17 cellular contexts compared by ENCODE assay signal in genomic region chr17:17241656-17242055, GRCh38. TPM values are rescaled to one million over a fixed set of nuclear protein-coding genes. Genes with fewer than 3 reads are reported as not detected.
A peak's percentile ranks its signal among the peaks of the same experiment; 100 is the strongest.
DNase-seq lines count a peak whose midpoint lies in the region; ATAC-seq and TF ChIP-seq lines count a peak whose summit lies in the region.
"Had no signal": no experiment of that assay in that cellular context is flagged by ENCODE, and none has a peak within 500 bp of the region (broad histone marks: within the 10 kb centered on the region; RNA-seq: fewer than 3 reads in every experiment).

No MANE protein-coding gene starts in this region.

- peaks cover 2% of the 10 kb centered on the region for H3K27me3 Mint-ChIP-seq in T-helper 2 cell treated with Interferon-gamma antibody and Interleukin-4, amounts not matched to agents 5 μg/mL and 100 μg/mL, for 36 hours (ENCODE audit: low read depth)
- no peaks in the 10 kb centered on the region for H3K27me3 Mint-ChIP-seq in IgD-negative memory B cell
- no peaks in the 10 kb centered on the region for H3K27me3 Mint-ChIP-seq in WTC11 (ENCODE audit: low read depth)
- H3K27me3 Mint-ChIP-seq in nephron progenitor cell (ENCODE audit: low read depth, poor library complexity) = peaks cover 6% of the 10 kb centered on the region
- H3K27me3 Mint-ChIP-seq in effector memory CD8-positive, alpha-beta T cell = no peaks in the 10 kb centered on the region
- H3K27me3 Mint-ChIP-seq: B cell; CD4-positive, alpha-beta T cell had no signal

- ATAC-seq in WTC11 = no peak
- no peak for ATAC-seq in effector memory CD8-positive, alpha-beta T cell (replicated peaks)

- TF ChIP-seq CTCF in WTC11 (IDR thresholded peaks at IDR 0.05) (no peak), nephron progenitor cell (IDR thresholded peaks at IDR 0.05) (no peak)

- POLR2A ChIA-PET in WTC11 (lab: Charles Lee) = no interaction called here

- no peak for DNase-seq in T-helper 2 cell treated with Interferon-gamma antibody and Interleukin-4, amounts not matched to agents 5 μg/mL and 100 μg/mL, for 36 hours (ENCODE audit: low spot score)
- DNase-seq in T-helper 2 cell = no peak
- DNase-seq in WTC11 (ENCODE audit: low spot score) = no peak
- no peak for DNase-seq in nephron progenitor cell
- no peak for DNase-seq in DMS114 treated with DMSO at 0.1 percent for 48 hours (lab: John Stamatoyannopoulos, UW; ENCODE audit: unreplicated experiment)
- no peak for DNase-seq in effector memory CD8-positive, alpha-beta T cell
- DNase-seq in NCI-H2107 treated with DMSO at 0.1 percent for 48 hours (lab: John Stamatoyannopoulos, UW; ENCODE audit: unreplicated experiment) = no peak
- DNase-seq: CD8-positive, alpha-beta memory T cell; DMS 273 treated with DMSO at 0.1 percent for 48 hours; DMS53; DND-41; GOT3; HFFc6 had no signal

- CTCF ChIA-PET in WTC11 (lab: Charles Lee) = interaction anchor here (0.9 kb wide), 1 partner anchor 28 kb away, joined by 3 read pairs; no protein-coding TSS in a partner anchor

- peak overlapping the region; percentile 6 for H3K27ac Mint-ChIP-seq in T-helper 2 cell treated with Interferon-gamma antibody and Interleukin-4, amounts not matched to agents 5 μg/mL and 100 μg/mL, for 36 hours
- H3K27ac Mint-ChIP-seq in IgD-negative memory B cell = peak overlapping the region in 2 of 3 donors; percentile 25 to 50
- H3K27ac Mint-ChIP-seq in WTC11 = 0 out of 2 replicates have a peak overlapping the region, but pooled peaks have one; percentile 10
- peak overlapping the region; percentile 5 for H3K27ac Mint-ChIP-seq in nephron progenitor cell
- no peak overlapping the region for H3K27ac Mint-ChIP-seq in effector memory CD8-positive, alpha-beta T cell
- H3K27ac Mint-ChIP-seq: B cell; CD14-positive monocyte; CD4-positive, alpha-beta T cell; HFFc6 had no signal

- H3K4me1 Mint-ChIP-seq in T-helper 2 cell treated with Interferon-gamma antibody and Interleukin-4, amounts not matched to agents 5 μg/mL and 100 μg/mL, for 36 hours (ENCODE audit: low read depth) = peaks cover 6% of the 10 kb centered on the region
- peaks cover 0 to 8% (median 2%) of the 10 kb centered on the region in 3 donors for H3K4me1 Mint-ChIP-seq in IgD-negative memory B cell
- H3K4me1 Mint-ChIP-seq in WTC11 = peaks cover 7% of the 10 kb centered on the region
- peaks cover 6% of the 10 kb centered on the region for H3K4me1 Mint-ChIP-seq in nephron progenitor cell
- H3K4me1 Mint-ChIP-seq in effector memory CD8-positive, alpha-beta T cell (ENCODE audit: low read depth in 2 of 2) = peaks cover 5 to 6% of the 10 kb centered on the region in 2 donors

- no peaks in the 10 kb centered on the region for H3K9me3 Mint-ChIP-seq in T-helper 2 cell treated with Interferon-gamma antibody and Interleukin-4, amounts not matched to agents 5 μg/mL and 100 μg/mL, for 36 hours
- H3K9me3 Mint-ChIP-seq in IgD-negative memory B cell (no peaks in the 10 kb centered on the region), WTC11 (no peaks in the 10 kb centered on the region), nephron progenitor cell (no peaks in the 10 kb centered on the region)
- H3K9me3 Mint-ChIP-seq in effector memory CD8-positive, alpha-beta T cell = no peaks in the 10 kb centered on the region
- H3K9me3 Mint-ChIP-seq: CD4-positive, alpha-beta T cell; CD8-positive, alpha-beta memory T cell; HFFc6 had no signal

- peaks cover 8% of the 10 kb centered on the region for H3K36me3 Mint-ChIP-seq in T-helper 2 cell treated with Interferon-gamma antibody and Interleukin-4, amounts not matched to agents 5 μg/mL and 100 μg/mL, for 36 hours (ENCODE audit: low read depth)
- H3K36me3 Mint-ChIP-seq in IgD-negative memory B cell (no peaks in the 10 kb centered on the region), WTC11 (peaks cover 7% of the 10 kb centered on the region), nephron progenitor cell (ENCODE audit: low read depth) (peaks cover 20% of the 10 kb centered on the region)
- H3K36me3 Mint-ChIP-seq in effector memory CD8-positive, alpha-beta T cell (ENCODE audit: insufficient read depth) = peaks cover 31% of the 10 kb centered on the region

- H3K4me3 Mint-ChIP-seq in T-helper 2 cell treated with Interferon-gamma antibody and Interleukin-4, amounts not matched to agents 5 μg/mL and 100 μg/mL, for 36 hours = no peak overlapping the region
- H3K4me3 Mint-ChIP-seq in IgD-negative memory B cell (peak overlapping the region in 1 of 4 donors; percentile 53), WTC11 (no peak overlapping the region), nephron progenitor cell (no peak overlapping the region)
- no peak overlapping the region for H3K4me3 Mint-ChIP-seq in effector memory CD8-positive, alpha-beta T cell
- H3K4me3 Mint-ChIP-seq: B cell; CD14-positive monocyte; CD4-positive, alpha-beta T cell; HFFc6 had no signal

TF ChIP-seq in WTC11, 78 proteins besides CTCF, POLR2A, EP300 and RAD21:
- TF ChIP-seq MLX (CRISPR knock-in tag; IDR thresholded peaks at IDR 0.05) (no peak), NR2C2 (CRISPR knock-in tag; IDR thresholded peaks at IDR 0.05) (no peak), AFF4 (CRISPR knock-in tag; IDR thresholded peaks at IDR 0.05; ENCODE audit: borderline replicate concordance) (no peak), USF2 (CRISPR knock-in tag; IDR thresholded peaks at IDR 0.05) (no peak), CBFB (CRISPR knock-in tag; IDR thresholded peaks at IDR 0.05; ENCODE audit: low read depth) (no peak), CREM (CRISPR knock-in tag; IDR thresholded peaks at IDR 0.05) (no peak), ZNF416 (CRISPR knock-in tag; IDR thresholded peaks at IDR 0.05) (no peak), ZBTB21 (CRISPR knock-in tag; IDR thresholded peaks at IDR 0.05; ENCODE audit: borderline replicate concordance) (no peak), CDX4 (CRISPR knock-in tag; IDR thresholded peaks at IDR 0.05; ENCODE audit: borderline replicate concordance) (no peak), PRRX2 (CRISPR knock-in tag; IDR thresholded peaks at IDR 0.05) (no peak), ZNF138 (CRISPR knock-in tag; conservative IDR thresholded peaks at IDR 0.05) (no peak)
TF ChIP-seq in WTC11: peak in this region for 0.

RNA-seq across cellular contexts. Expression of gene FLCN, which starts 4.7 kb away (rescaled TPM):
- polyA plus RNA-seq in IgD-negative memory B cell = 2.4 TPM
- 40.8 to 42.4 TPM (median 42.3 TPM) in 3 replicates for total RNA-seq in WTC11 (2021)

RNA-seq across cellular contexts. Expression of gene PLD6, which starts 35.5 kb away (rescaled TPM):
- 5.8 TPM for polyA plus RNA-seq in IgD-negative memory B cell
- 1.2 to 2.6 TPM (median 2.6 TPM) in 3 replicates for total RNA-seq in WTC11 (2021)

RNA-seq across cellular contexts. Expression of gene COPS3, which starts 39.4 kb away (rescaled TPM):
- polyA plus RNA-seq in IgD-negative memory B cell = 87.0 TPM
- 71.6 to 78.3 TPM (median 74.8 TPM) in 3 replicates for total RNA-seq in WTC11 (2021)

Comparison
In these comparisons a context has a peak if more than half of its experiments do, and no peak if none do; other contexts are left out.
1. H3K27ac Mint-ChIP-seq: peak in T-helper 2 cell treated with Interferon-gamma antibody and Interleukin-4, amounts not matched to agents 5 μg/mL and 100 μg/mL, for 36 hours (single experiment), IgD-negative memory B cell (2 of 3), WTC11 (single experiment) and nephron progenitor cell (single experiment); none in effector memory CD8-positive, alpha-beta T cell (0 of 2).